Comparison of ENCODE assay signal across 23 cellular contexts in the genomic region with DNA sequence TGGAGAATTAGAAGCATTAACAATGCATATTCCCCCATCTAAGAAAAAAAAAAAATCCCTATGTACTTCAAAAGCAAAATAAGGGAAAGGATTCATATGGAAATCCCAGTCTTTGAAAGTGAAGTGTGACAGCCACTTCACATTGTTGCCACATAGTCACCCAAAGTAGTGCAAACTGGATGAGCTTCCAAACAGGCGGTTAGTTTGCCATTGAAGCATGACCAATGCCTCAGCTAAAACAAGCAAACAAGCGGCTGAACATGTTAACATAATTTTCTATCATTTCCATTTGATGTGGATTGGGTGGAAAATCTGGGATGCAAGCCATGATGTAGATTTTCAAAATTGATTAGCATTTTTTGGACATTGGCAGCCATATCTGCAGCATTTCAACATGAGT.
"Had no signal": no experiment of that assay in that cellular context is flagged by ENCODE, and none has a peak within 500 bp of the region (broad histone marks: within the 10 kb centered on the region; RNA-seq: fewer than 3 reads in every experiment).

No MANE protein-coding gene starts in this region.

- H2AFZ ChIP-seq: PC-9 had no signal

- ATAC-seq: activated CD8-positive, alpha-beta T cell treated with anti-CD3 and anti-CD28 coated beads, Interleukin-2, amount 10 ng/mL, durations not matched to agents 7 days and 5 days; WTC11 had no signal

- H3K27ac ChIP-seq: PC-9 had no signal

- H3K4me3 Mint-ChIP-seq: activated CD8-positive, alpha-beta T cell treated with anti-CD3 and anti-CD28 coated beads, Interleukin-2, amount 10 ng/mL, durations not matched to agents 7 days and 5 days; activated naive CD8-positive, alpha-beta T cell; activated T-cell treated with anti-CD3 and anti-CD28 coated beads, Interleukin-2, amount 50 U/mL, for 24 hours; brain; central memory CD8-positive, alpha-beta T cell; T-helper 1 cell treated with Interleukin-12 subunit alpha and Interleukin-12 subunit beta and Interleukin-4 antibody, amounts not matched to agents 30 μg/mL and 1 μg/mL, for 36 hours; WTC11 had no signal

- DNase-seq: activated CD4-positive, alpha-beta T cell treated with anti-CD3 and anti-CD28 coated beads for 48 hours; activated CD4-positive, alpha-beta T cell treated with anti-CD3 and anti-CD28 coated beads, Interleukin-2, amount 50 U/mL, for 4 hours; activated CD4-positive, CD25-positive, alpha-beta regulatory T cell treated with anti-CD3 and anti-CD28 coated beads, Interleukin-2, amount 50 U/mL, for 72 hours; activated CD8-positive, alpha-beta memory T cell treated with anti-CD3 and anti-CD28 coated beads, Interleukin-2, amount 50 U/mL, for 48 hours; activated CD8-positive, alpha-beta T cell treated with anti-CD3 and anti-CD28 coated beads, Interleukin-2, amount 10 ng/mL, durations not matched to agents 7 days and 5 days; activated effector memory CD4-positive, alpha-beta T cell treated with anti-CD3 and anti-CD28 coated beads, Interleukin-2, amount 50 U/mL, for 16 hours; activated naive CD4-positive, alpha-beta T cell treated with Interleukin-2 at 50 U/mL for 16 hours; activated T-cell treated with anti-CD3 and anti-CD28 coated beads, Interleukin-2, amount 50 U/mL, for 24 hours; amygdala; IMR-90; Kasumi-1; KBM-7; NCI-H1436; NCI-H187; NCI-H2081 treated with DMSO at 0.1 percent for 48 hours; NCI-H69; PC-9; SHP77 treated with DMSO at 0.1 percent for 48 hours had no signal

- H3K27me3 Mint-ChIP-seq: activated T-cell treated with anti-CD3 and anti-CD28 coated beads, Interleukin-2, amount 50 U/mL, for 24 hours; central memory CD8-positive, alpha-beta T cell had no signal

- H3K4me2 ChIP-seq: PC-9 had no signal

- H3K9me3 Mint-ChIP-seq: WTC11 had no signal

- H3K27ac Mint-ChIP-seq: activated CD8-positive, alpha-beta T cell treated with anti-CD3 and anti-CD28 coated beads, Interleukin-2, amount 10 ng/mL, durations not matched to agents 7 days and 5 days; activated naive CD8-positive, alpha-beta T cell; activated T-cell treated with anti-CD3 and anti-CD28 coated beads, Interleukin-2, amount 50 U/mL, for 24 hours; T-helper 1 cell treated with Interleukin-12 subunit alpha and Interleukin-12 subunit beta and Interleukin-4 antibody, amounts not matched to agents 30 μg/mL and 1 μg/mL, for 36 hours; WTC11 had no signal

- H3K36me3 Mint-ChIP-seq: activated naive CD8-positive, alpha-beta T cell; brain; WTC11 had no signal

- H3K4me1 Mint-ChIP-seq: central memory CD8-positive, alpha-beta T cell had no signal

- H3K4me3 ChIP-seq: PC-9 had no signal
